In genomic region chr7:17325364-17325763, GRCh38 we compare ENCODE assay signal across 23 cellular contexts. TPM values are rescaled to one million over a fixed set of nuclear protein-coding genes. Genes with fewer than 3 reads are reported as not detected.
DNase-seq lines count a peak whose midpoint lies in the region; ATAC-seq, FAIRE-seq and TF ChIP-seq lines count a peak whose summit lies in the region.
"Had no signal": no experiment of that assay in that cellular context is flagged by ENCODE, and none has a peak within 500 bp of the region (broad histone marks: within the 10 kb centered on the region; RNA-seq: fewer than 3 reads in every experiment).

No MANE protein-coding gene starts in this region.

- H3K79me2 ChIP-seq in HCT116 (ENCODE audit: insufficient read depth, low read length): peaks cover 3% of the 10 kb centered on the region; the same call in 1 of the 2 replicates
- H3K79me2 ChIP-seq in OCI-LY7 (ENCODE audit: insufficient read depth, low read depth, low read length): no peaks in the 10 kb centered on the region

- H3K36me3 ChIP-seq in HCT116 (ENCODE audit: control insufficient read depth in 1 of 2, insufficient read depth in 2 of 2, low read length in 2 of 2) (peaks cover 0 to 2% of the 10 kb centered on the region in 2 experiments; a peak in 1 of 4 replicates), breast epithelium (no peaks in the 10 kb centered on the region), OCI-LY7 (ENCODE audit: insufficient read depth, low read length) (no peaks in the 10 kb centered on the region)
- H3K36me3 ChIP-seq: thoracic aorta had no signal

- RAD21 ChIA-PET in HCT116 (lab: Charles Lee; ENCODE audit: low non-redundant PET in 1 of 2, low total read pairs in 2 of 2, uncharacterized antibody in 2 of 2, unreplicated experiment in 2 of 2): no interaction called here

- H3K4me3 ChIP-seq in AG10803 (ENCODE audit: low read length) (no peak overlapping the region), HCT116 (replicated peaks in 1 of 2; ENCODE audit: low read depth in 1 of 2, low read length in 2 of 2) (no peak overlapping the region), breast epithelium (no peak overlapping the region), OCI-LY7 (ENCODE audit: low read depth, low read length, poor library complexity, severe bottlenecking) (no peak overlapping the region)
- H3K4me3 ChIP-seq: left lung, mucosa of descending colon, skin epidermis, thoracic aorta had no signal

- CTCF ChIA-PET in HCT116 (lab: Charles Lee): no interaction called here
- CTCF ChIA-PET in OCI-LY7 (lab: Charles Lee; ENCODE audit: unreplicated experiment): no interaction called here

- FAIRE-seq in HTR-8/SVneo (lab: Jason Lieb, UNC): no peak
- FAIRE-seq: endothelial cell of umbilical vein had no signal

- H3K4me2 ChIP-seq in HCT116 (ENCODE audit: low read length) (no peak overlapping the region), OCI-LY7 (ENCODE audit: low read length) (no peak overlapping the region)

- H3K27ac ChIP-seq in HCT116 (ENCODE audit: low read depth, low read length): no peak overlapping the region
- peak overlapping the region; percentile 23 to 27 for H3K27ac ChIP-seq in breast epithelium
- H3K27ac ChIP-seq in OCI-LY7 (ENCODE audit: low read depth, low read length, poor library complexity, severe bottlenecking): no peak overlapping the region
- H3K27ac ChIP-seq: left lung, thoracic aorta had no signal

- H3K9me3 ChIP-seq in HCT116 (ENCODE audit: control insufficient read depth in 1 of 2, insufficient read depth in 1 of 2, low read depth in 1 of 2, low read length in 2 of 2) (no peaks in the 10 kb centered on the region), breast epithelium (no peaks in the 10 kb centered on the region), OCI-LY7 (ENCODE audit: low read length) (no peaks in the 10 kb centered on the region)
- H3K9me3 ChIP-seq: left lung, mucosa of descending colon, thoracic aorta had no signal

- BruUV-seq in HCT116 (replicated peaks; lab: Mats Ljungman, UMichigan): TSS peak; percentile 7
- no TSS peak for BruUV-seq in OCI-LY7 (replicated peaks; lab: Mats Ljungman, UMichigan)

- ATAC-seq in HCT116 (no peak), GM18861 (IDR thresholded peaks at IDR 0.05; ENCODE audit: unreplicated experiment) (no peak)
- ATAC-seq: activated naive CD8-positive, alpha-beta T cell treated with anti-CD3 and anti-CD28 coated beads, Interleukin-2, amount 50 U/mL, for 24 hours; CD8-positive, alpha-beta T cell; left lung; mucosa of descending colon; T-cell had no signal

- H2AFZ ChIP-seq in HCT116 (ENCODE audit: low read depth, low read length, poor library complexity, severe bottlenecking) (no peak overlapping the region), OCI-LY7 (ENCODE audit: low read length) (no peak overlapping the region)

- intact Hi-C loops in HCT116 (cut with micrococcal nuclease): no loop called here
- intact Hi-C loops in breast epithelium (cut with DNase I; ENCODE audit: low total_unique reads): no loop called here
- intact Hi-C loops in OCI-LY7 (cut with micrococcal nuclease; ENCODE audit: unreplicated experiment): no loop called here

- peaks cover 0 to 6% of the 10 kb centered on the region in 2 experiments; a peak in 2 of 4 replicates for H3K4me1 ChIP-seq in HCT116 (ENCODE audit: control insufficient read depth in 1 of 2, insufficient read depth in 2 of 2, low read length in 2 of 2)
- peaks cover 0 to 4% of the 10 kb centered on the region in 2 donors for H3K4me1 ChIP-seq in breast epithelium
- no peaks in the 10 kb centered on the region for H3K4me1 ChIP-seq in OCI-LY7 (ENCODE audit: insufficient read depth, low read length, poor library complexity, severe bottlenecking)

- H3K9ac ChIP-seq in HCT116 (ENCODE audit: low read length): no peak overlapping the region

- TF ChIP-seq POLR2A in HCT116 (IDR thresholded peaks at IDR 0.05; ENCODE audit: borderline replicate concordance, extremely low read depth, insufficient read depth, insufficient read length) (no peak), breast epithelium (IDR thresholded peaks at IDR 0.05) (no peak)

- DNase-seq in AG10803 (ENCODE audit: low read depth): peak; percentile 64
- no peak for DNase-seq in HCT116 (ENCODE audit: low read depth, low spot score)
- no peak for DNase-seq in breast epithelium (ENCODE audit: low spot score in 2 of 2)
- peak; percentile 66 for DNase-seq in kidney glomerular epithelial cell (lab: John Stamatoyannopoulos, UW)
- DNase-seq in OCI-LY7 (ENCODE audit: low spot score): no peak
- no peak for DNase-seq in HTR-8/SVneo (ENCODE audit: insufficient read length, low spot score)
- DNase-seq in iPS-NIHi11 (ENCODE audit: low spot score): no peak
- DNase-seq: activated CD4-positive, alpha-beta T cell treated with anti-CD3 and anti-CD28 coated beads for 48 hours; activated naive CD8-positive, alpha-beta T cell treated with anti-CD3 and anti-CD28 coated beads, Interleukin-2, amount 50 U/mL, for 24 hours; CD8-positive, alpha-beta T cell; DND-41; left lung; MM.1S; mucosa of descending colon; NCI-H146; SHP77; stimulated activated CD4-positive, alpha-beta T cell treated with anti-CD3 and anti-CD28 coated beads, Interleukin-2, amount 100 ng/mL, for 24 hours; stimulated activated naive CD4-positive, alpha-beta T cell; T-cell had no signal

- POLR2A ChIA-PET in HCT116 (lab: Charles Lee) (no interaction called here), OCI-LY7 (lab: Charles Lee) (no interaction called here)

- H3K9me2 ChIP-seq in HCT116 (ENCODE audit: insufficient read depth): no peaks in the 10 kb centered on the region
- no peaks in the 10 kb centered on the region for H3K9me2 ChIP-seq in OCI-LY7 (ENCODE audit: insufficient read depth, low read length)

- H4K20me1 ChIP-seq in HCT116 (ENCODE audit: insufficient read depth) (no peaks in the 10 kb centered on the region), OCI-LY7 (ENCODE audit: insufficient read depth, low read length) (no peaks in the 10 kb centered on the region)

- TF ChIP-seq RAD21 in HCT116 (IDR thresholded peaks at IDR 0.05; ENCODE audit: low read depth): no peak

- TF ChIP-seq CTCF in AG10803 (conservative IDR thresholded peaks at IDR 0.05; ENCODE audit: low read length) (no peak), HCT116 (IDR thresholded peaks at IDR 0.05 in 2 of 3, conservative IDR thresholded peaks at IDR 0.05 in 1 of 3; ENCODE audit: borderline replicate concordance in 1 of 3, insufficient read depth in 1 of 3, low read depth in 2 of 3, low read length in 2 of 3) (no peak), breast epithelium (IDR thresholded peaks at IDR 0.05) (no peak), OCI-LY7 (conservative IDR thresholded peaks at IDR 0.05; ENCODE audit: low read length) (no peak)

- no peaks in the 10 kb centered on the region for H3K27me3 ChIP-seq in HCT116 (ENCODE audit: insufficient read depth, low read length)
- no peaks in the 10 kb centered on the region for H3K27me3 ChIP-seq in breast epithelium
- H3K27me3 ChIP-seq: left lung had no signal

TF ChIP-seq in HCT116, 20 proteins besides CTCF, POLR2A, EP300 and RAD21:
- TF ChIP-seq TCF7L2 (IDR thresholded peaks at IDR 0.05; ENCODE audit: borderline replicate concordance, extremely low read depth, insufficient read depth, insufficient read length): no peak

RNA-seq across cellular contexts. Expression of gene AHR, which starts 26.9 kb away (rescaled TPM):
- 29.7 TPM for total RNA-seq in HCT116 (2021; ENCODE audit: unreplicated experiment)
- polyA plus RNA-seq in HCT116 (2012): 12.4 and 12.5 TPM in 2 replicates
- total RNA-seq in breast epithelium: 100 to 1,000 TPM; 103 to 349 (median 146) TPM
- total RNA-seq in OCI-LY7 (2014; rRNA removed; shearing (Covaris generic)): not detected in 2 replicates
- not detected in 2 replicates for total RNA-seq in OCI-LY7 (2022)

Comparison
In these comparisons a context has a peak if more than half of its experiments do, and no peak if none do; other contexts are left out.
1. DNase-seq: peak in AG10803 (single experiment) and kidney glomerular epithelial cell (single experiment); none in HCT116 (single experiment), breast epithelium (0 of 2), OCI-LY7 (single experiment), HTR-8/SVneo (single experiment) and iPS-NIHi11 (single experiment).
2. H3K27ac ChIP-seq: peak in breast epithelium (2 of 2); none in HCT116 (single experiment) and OCI-LY7 (single experiment).
3. RNA of gene AHR, which starts 26.9 kb away (total RNA-seq): 103 to 349 TPM in breast epithelium and 29.7 TPM in HCT116 (single experiment); not detected in OCI-LY7; every median in the first group is over 10 times any median in the second.